In genomic region chr10:24503627-24504320, GRCh38 we compare ENCODE assay signal across 10 cellular contexts.
DNase-seq lines count a peak whose midpoint lies in the region; ATAC-seq, FAIRE-seq and TF ChIP-seq lines count a peak whose summit lies in the region.
"Had no signal": no experiment of that assay in that cellular context is flagged by ENCODE, and none has a peak within 500 bp of the region (broad histone marks: within the 10 kb centered on the region; RNA-seq: fewer than 3 reads in every experiment).

No MANE protein-coding gene starts in this region.

- H3K4me1 ChIP-seq in endothelial cell of umbilical vein (ENCODE audit: control insufficient read depth, extremely low read depth, insufficient read depth, low read length) (no peaks in the 10 kb centered on the region), pancreas (no peaks in the 10 kb centered on the region)

- no peaks in the 10 kb centered on the region for H3K36me3 Mint-ChIP-seq in natural killer cell treated with Interleukin-12 subunit alpha and Interleukin-12 subunit beta and Interleukin-15 and Interleukin-18, amount 100 ng/mL, for 72 hours

- intact Hi-C loops in endothelial cell of umbilical vein (cut with micrococcal nuclease), result loop anchor here (1.0 to 5.0 kb wide), 5 partner anchors 40 to 511 kb away; no protein-coding TSS in a partner anchor
- intact Hi-C loops in pancreas (cut with DNase I), result loop anchor here in 1 of 3 donors (10.0 kb wide), 1 partner anchor 119 kb away; no protein-coding TSS in a partner anchor

- dilution Hi-C loops in endothelial cell of umbilical vein (cut with MboI; ENCODE audit: extremely low pct_ligation_motif_present, low sequenced_read_pairs), result no loop called here

- WGBS in pancreas, 2 donors, result 39 to 46% methylated on average over 11 of the region's 11 CpGs

- H4K20me1 ChIP-seq in endothelial cell of umbilical vein (replicated peaks; ENCODE audit: control insufficient read depth, extremely low read depth, insufficient read depth, low read length), result no peaks in the 10 kb centered on the region

- H3K9ac ChIP-seq in endothelial cell of umbilical vein (replicated peaks; ENCODE audit: extremely low read depth, insufficient read depth, low read length), result no peak overlapping the region

- H2AFZ ChIP-seq in endothelial cell of umbilical vein (ENCODE audit: low read depth, low read length), result no peak overlapping the region

- peak; percentile 17 for DNase-seq in COLO668 (lab: John Stamatoyannopoulos, UW; ENCODE audit: unreplicated experiment)
- DNase-seq in RWPE1 (ENCODE audit: low spot score), result peak; percentile 52
- DNase-seq in endothelial cell of umbilical vein (ENCODE audit: low read depth, low spot score), result peak; percentile 33
- DNase-seq in pancreas, result peak in 3 of 6 donors; percentile 42 to 70 (median 44)
- no peak for DNase-seq in NCI-H226
- DNase-seq in natural killer cell treated with Interleukin-12 subunit alpha and Interleukin-12 subunit beta and Interleukin-15 and Interleukin-18, amount 100 ng/mL, for 72 hours (ENCODE audit: low spot score), result no peak

- TF ChIP-seq CTCF in RWPE1 (conservative IDR thresholded peaks at IDR 0.05; ENCODE audit: low read depth) (peak; percentile 84), endothelial cell of umbilical vein (IDR thresholded peaks at IDR 0.05; ENCODE audit: extremely low read depth in 1 of 2, insufficient read depth in 1 of 2, low read depth in 1 of 2, low read length in 2 of 2) (peak; percentile 34 to 42), pancreas (IDR thresholded peaks at IDR 0.05) (peak in 3 of 4 donors; percentile 27 to 45 (median 33))

- H3K4me2 ChIP-seq in endothelial cell of umbilical vein (ENCODE audit: insufficient read depth, low read length), result no peak overlapping the region

- H3K4me1 Mint-ChIP-seq in natural killer cell treated with Interleukin-12 subunit alpha and Interleukin-12 subunit beta and Interleukin-15 and Interleukin-18, amount 100 ng/mL, for 72 hours (ENCODE audit: low read depth in 2 of 2), result no peaks in the 10 kb centered on the region
- H3K4me1 Mint-ChIP-seq: naive thymus-derived CD4-positive, alpha-beta T cell had no signal

- no peaks in the 10 kb centered on the region for H3K9me3 Mint-ChIP-seq in natural killer cell treated with Interleukin-12 subunit alpha and Interleukin-12 subunit beta and Interleukin-15 and Interleukin-18, amount 100 ng/mL, for 72 hours
- H3K9me3 Mint-ChIP-seq: T-helper 1 cell treated with Interleukin-12 subunit alpha and Interleukin-12 subunit beta and Interleukin-4 antibody, amounts not matched to agents 30 μg/mL and 1 μg/mL, for 36 hours had no signal

- H3K4me3 Mint-ChIP-seq in natural killer cell treated with Interleukin-12 subunit alpha and Interleukin-12 subunit beta and Interleukin-15 and Interleukin-18, amount 100 ng/mL, for 72 hours, result no peak overlapping the region
- H3K4me3 Mint-ChIP-seq: naive thymus-derived CD4-positive, alpha-beta T cell; T-helper 1 cell treated with Interleukin-12 subunit alpha and Interleukin-12 subunit beta and Interleukin-4 antibody, amounts not matched to agents 30 μg/mL and 1 μg/mL, for 36 hours had no signal

- no peaks in the 10 kb centered on the region for H3K79me2 ChIP-seq in endothelial cell of umbilical vein (ENCODE audit: control insufficient read depth, insufficient read depth, low read length)

- no peak overlapping the region for H3K27ac Mint-ChIP-seq in natural killer cell treated with Interleukin-12 subunit alpha and Interleukin-12 subunit beta and Interleukin-15 and Interleukin-18, amount 100 ng/mL, for 72 hours
- H3K27ac Mint-ChIP-seq: naive thymus-derived CD4-positive, alpha-beta T cell; T-helper 1 cell treated with Interleukin-12 subunit alpha and Interleukin-12 subunit beta and Interleukin-4 antibody, amounts not matched to agents 30 μg/mL and 1 μg/mL, for 36 hours had no signal

- H3K27ac ChIP-seq in RWPE1, result no peak overlapping the region
- no peak overlapping the region for H3K27ac ChIP-seq in endothelial cell of umbilical vein (ENCODE audit: insufficient read depth, low read depth, low read length)
- H3K27ac ChIP-seq in pancreas, result peak overlapping the region in 1 of 4 donors; percentile 24

- H3K4me3 ChIP-seq in endothelial cell of umbilical vein (replicated peaks in 1 of 3; ENCODE audit: insufficient read depth in 1 of 3, low read depth in 1 of 3, low read length in 3 of 3) (no peak overlapping the region), pancreas (no peak overlapping the region)

- H3K27me3 Mint-ChIP-seq in natural killer cell treated with Interleukin-12 subunit alpha and Interleukin-12 subunit beta and Interleukin-15 and Interleukin-18, amount 100 ng/mL, for 72 hours, result peaks cover 7 to 14% of the 10 kb centered on the region in 2 donors

- no peaks in the 10 kb centered on the region for H3K9me3 ChIP-seq in endothelial cell of umbilical vein (replicated peaks; ENCODE audit: control insufficient read depth, insufficient read depth, low read length)
- no peaks in the 10 kb centered on the region for H3K9me3 ChIP-seq in pancreas

- no TSS peak for BruUV-seq in endothelial cell of umbilical vein (replicated peaks; lab: Mats Ljungman, UMichigan)

- no peaks in the 10 kb centered on the region for H3K9me1 ChIP-seq in endothelial cell of umbilical vein (replicated peaks; ENCODE audit: control insufficient read depth, extremely low read depth, insufficient read depth, low read length)

- peaks cover 0 to 2% of the 10 kb centered on the region in 2 experiments for H3K27me3 ChIP-seq in endothelial cell of umbilical vein (ENCODE audit: control insufficient read depth in 2 of 2, insufficient read depth in 2 of 2, low read length in 2 of 2)
- H3K27me3 ChIP-seq in pancreas, result no peaks in the 10 kb centered on the region

- POLR2A ChIA-PET in RWPE1 (lab: Yijun Ruan, JAX; ENCODE audit: low non-redundant PET), result no interaction called here
- POLR2A ChIA-PET in endothelial cell of umbilical vein (lab: Charles Lee), result no interaction called here

- no peaks in the 10 kb centered on the region for H3K36me3 ChIP-seq in endothelial cell of umbilical vein (ENCODE audit: control insufficient read depth in 2 of 2, extremely low read depth in 1 of 2, insufficient read depth in 2 of 2, low read length in 2 of 2)
- peaks cover 0 to 8% (median 0%) of the 10 kb centered on the region in 3 donors for H3K36me3 ChIP-seq in pancreas

- CTCF ChIA-PET in RWPE1 (lab: Yijun Ruan, JAX) (interaction anchor here (0.6 to 1.2 kb wide), 7 partner anchors 10 to 556 kb away, joined by 3 to 5 read pairs (median 3); no protein-coding TSS in a partner anchor), endothelial cell of umbilical vein (lab: Charles Lee) (interaction anchor here (1.1 to 1.5 kb wide), 2 partner anchors 84 to 1346 kb away, joined by 4 to 10 read pairs; no protein-coding TSS in a partner anchor)

- FAIRE-seq in endothelial cell of umbilical vein (lab: Jason Lieb, UNC), result no peak
- FAIRE-seq in pancreas (lab: Jason Lieb, UNC), result no peak

- ATAC-seq in GM18517 (IDR thresholded peaks at IDR 0.05; ENCODE audit: unreplicated experiment) (peak; percentile 86), HG03378 (IDR thresholded peaks at IDR 0.05; ENCODE audit: unreplicated experiment) (peak; percentile 79), pancreas (peak; percentile 76 to 88 (median 86))
- ATAC-seq in natural killer cell treated with Interleukin-12 subunit alpha and Interleukin-12 subunit beta and Interleukin-15 and Interleukin-18, amount 100 ng/mL, for 72 hours, result no peak
- ATAC-seq: naive thymus-derived CD4-positive, alpha-beta T cell had no signal

- TF ChIP-seq POLR2A in endothelial cell of umbilical vein (IDR thresholded peaks at IDR 0.05; ENCODE audit: low read depth, low read length), result no peak

TF ChIP-seq in endothelial cell of umbilical vein, 7 proteins besides CTCF, POLR2A, EP300 and RAD21:
- no peak for TF ChIP-seq FOS (IDR thresholded peaks at IDR 0.05; ENCODE audit: borderline replicate concordance, insufficient read depth, low read length)
- TF ChIP-seq EZH2 (IDR thresholded peaks at IDR 0.05; ENCODE audit: borderline replicate concordance, low read depth, low read length, severe bottlenecking), result no peak
- TF ChIP-seq MYC (IDR thresholded peaks at IDR 0.05; ENCODE audit: low read depth, low read length), result no peak
- no peak for TF ChIP-seq MAX (IDR thresholded peaks at IDR 0.05; ENCODE audit: insufficient read depth, insufficient read length)

Comparison
In these comparisons a context has a peak if more than half of its experiments do, and no peak if none do; other contexts are left out.
1. DNase-seq: peak in COLO668 (single experiment), RWPE1 (single experiment) and endothelial cell of umbilical vein (single experiment); none in NCI-H226 (single experiment) and natural killer cell treated with Interleukin-12 subunit alpha and Interleukin-12 subunit beta and Interleukin-15 and Interleukin-18, amount 100 ng/mL, for 72 hours (single experiment).
2. ATAC-seq: peak in GM18517 (single experiment), HG03378 (single experiment) and pancreas (4 of 4); none in natural killer cell treated with Interleukin-12 subunit alpha and Interleukin-12 subunit beta and Interleukin-15 and Interleukin-18, amount 100 ng/mL, for 72 hours (0 of 2).
3. CTCF ChIP-seq: peak in every context shown above with its lines; median percentile 84 in RWPE1; 38 in endothelial cell of umbilical vein; 33 in pancreas.